1 cellular context compared by ENCODE assay signal in the genomic region with DNA sequence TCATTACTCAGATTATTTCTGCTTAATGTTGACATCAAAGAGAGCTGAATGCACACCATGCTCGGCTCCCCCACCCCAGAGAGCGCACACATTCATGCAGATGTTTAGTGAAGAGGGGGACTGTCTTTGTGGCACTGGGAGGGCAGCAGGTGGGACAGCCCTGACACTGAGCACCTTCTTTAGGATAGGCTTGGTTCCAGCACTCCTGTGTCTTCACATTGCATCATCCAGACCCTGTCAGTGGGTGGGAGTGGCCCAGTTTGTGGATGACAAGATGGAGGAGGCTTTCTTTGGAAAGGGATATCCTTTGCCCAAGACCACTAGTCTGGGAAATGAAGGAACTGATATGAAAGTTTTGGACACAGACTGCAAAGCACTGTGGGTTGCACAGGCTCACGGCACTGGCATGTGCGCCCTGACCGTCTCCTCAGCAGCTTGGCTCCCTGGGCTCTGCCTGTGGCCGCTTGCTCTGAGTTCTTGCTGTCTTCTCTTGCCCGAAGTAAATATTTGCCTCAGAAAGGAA.
A peak's percentile ranks its signal among the peaks of the same experiment; 100 is the strongest.
TF ChIP-seq lines count a peak whose summit lies in the region.

No MANE protein-coding gene starts in this region.

TF ChIP-seq in IMR-90, 13 proteins besides CTCF, POLR2A, EP300 and RAD21:
- no peak for TF ChIP-seq SMC3 (IDR thresholded peaks at IDR 0.05; ENCODE audit: low read depth, low read length)
- peak; percentile 64 for TF ChIP-seq CEBPB (IDR thresholded peaks at IDR 0.05; ENCODE audit: low read depth, low read length)
- no peak for TF ChIP-seq RFX5 (IDR thresholded peaks at IDR 0.05; ENCODE audit: low read depth, low read length)
- no peak for TF ChIP-seq NFE2L2 (IDR thresholded peaks at IDR 0.05; ENCODE audit: low read depth, low read length)
- no peak for TF ChIP-seq RCOR1 (IDR thresholded peaks at IDR 0.05; ENCODE audit: insufficient replicate concordance, low read length)
